ENCODE assay signal across 1 cellular context in genomic region chr14:70640938-70641547, GRCh38.
TF ChIP-seq lines count a peak whose summit lies in the region.

No MANE protein-coding gene starts in this region.

TF ChIP-seq in HepG2, 621 proteins besides CTCF, POLR2A, EP300 and RAD21 (continued from another document):
- TF ChIP-seq ZNF687 (CRISPR knock-in tag; IDR thresholded peaks at IDR 0.05), result peak; percentile 36
- TF ChIP-seq HNRNPLL (IDR thresholded peaks at IDR 0.05; ENCODE audit: low read depth, low read length, poor library complexity, severe bottlenecking), result peak; percentile 86
- no peak for TF ChIP-seq ATF2 (CRISPR knock-in tag; IDR thresholded peaks at IDR 0.05)
- no peak for TF ChIP-seq ZNF543 (CRISPR knock-in tag; IDR thresholded peaks at IDR 0.05)
- no peak for TF ChIP-seq ZNF619 (CRISPR knock-in tag; IDR thresholded peaks at IDR 0.05)
- no peak for TF ChIP-seq ZNF282 (IDR thresholded peaks at IDR 0.05; ENCODE audit: partially characterized antibody)
- peak; percentile 68; the same call in 1 of the 2 replicates for TF ChIP-seq ZFP91 (CRISPR knock-in tag; IDR thresholded peaks at IDR 0.05; ENCODE audit: borderline replicate concordance)
- TF ChIP-seq FOSL2 (CRISPR knock-in tag; IDR thresholded peaks at IDR 0.05), result peak; percentile 33; the same call in 1 of the 2 replicates
- TF ChIP-seq ZNF264 (CRISPR knock-in tag; IDR thresholded peaks at IDR 0.05), result no peak
- TF ChIP-seq ZNF281 (CRISPR knock-in tag; IDR thresholded peaks at IDR 0.05; ENCODE audit: borderline replicate concordance), result no peak
- no peak for TF ChIP-seq HNRNPH1 (optimal IDR thresholded peaks at IDR 0.05; ENCODE audit: low read depth, low read length)
- TF ChIP-seq NFAT5 (CRISPR knock-in tag; IDR thresholded peaks at IDR 0.05), result no peak
- TF ChIP-seq SSRP1 (CRISPR knock-in tag; IDR thresholded peaks at IDR 0.05), result no peak
- no peak for TF ChIP-seq ARNT (IDR thresholded peaks at IDR 0.05)
- TF ChIP-seq GATAD2A (CRISPR knock-in tag; IDR thresholded peaks at IDR 0.05), result no peak
- TF ChIP-seq ZSCAN5A (CRISPR knock-in tag; IDR thresholded peaks at IDR 0.05; ENCODE audit: borderline replicate concordance), result no peak
- TF ChIP-seq FLYWCH1 (CRISPR knock-in tag; IDR thresholded peaks at IDR 0.05), result no peak
- no peak for TF ChIP-seq CHCHD3 (CRISPR knock-in tag; IDR thresholded peaks at IDR 0.05)
- TF ChIP-seq AGO2 (optimal IDR thresholded peaks at IDR 0.05; ENCODE audit: low read depth, low read length), result no peak
- TF ChIP-seq NR3C1 (CRISPR knock-in tag; IDR thresholded peaks at IDR 0.05), result no peak
- no peak for TF ChIP-seq ZNF274 (CRISPR knock-in tag; IDR thresholded peaks at IDR 0.05)
- TF ChIP-seq ZNF33A (CRISPR knock-in tag; IDR thresholded peaks at IDR 0.05; ENCODE audit: borderline replicate concordance), result no peak
